12 cellular contexts compared by ENCODE assay signal in the genomic region with DNA sequence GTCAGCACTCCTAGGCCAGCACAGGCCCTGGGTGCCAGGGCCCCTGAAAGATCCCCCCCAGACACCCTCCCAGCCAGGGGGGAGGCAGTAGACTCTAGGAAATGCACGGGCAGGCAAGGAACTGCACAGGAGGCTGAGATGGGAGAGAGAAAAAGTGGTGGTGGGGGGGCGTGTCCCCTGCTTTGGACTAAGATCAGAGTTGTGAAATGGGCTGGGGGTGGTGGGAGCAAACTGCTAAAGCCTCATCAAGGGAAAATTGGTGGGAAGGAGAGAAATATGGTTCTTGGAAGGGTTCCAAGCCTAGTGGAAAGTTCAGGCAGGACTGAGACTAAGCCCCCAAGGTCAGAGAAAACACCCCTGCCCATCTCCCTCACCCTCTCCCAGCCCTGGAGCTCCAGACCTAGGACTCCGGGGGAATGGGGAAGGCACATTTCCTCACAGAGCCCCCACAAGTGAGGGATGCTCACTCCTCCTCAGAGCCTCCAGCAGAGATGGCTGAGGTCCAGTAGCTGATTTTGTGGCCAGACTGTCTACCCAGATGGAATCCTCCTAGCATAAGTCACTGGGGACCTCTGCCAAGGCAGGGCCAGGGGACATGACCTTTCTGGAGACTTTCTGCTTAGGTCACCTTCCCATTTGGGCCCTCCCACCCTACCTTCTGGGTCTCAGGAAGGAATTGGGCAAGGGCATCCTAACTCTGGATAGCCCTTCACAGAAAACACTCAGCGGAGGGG. TPM values are rescaled to one million over a fixed set of nuclear protein-coding genes. Genes with fewer than 3 reads are reported as not detected.
DNase-seq lines count a peak whose midpoint lies in the region; ATAC-seq and TF ChIP-seq lines count a peak whose summit lies in the region.
"Had no signal": no experiment of that assay in that cellular context is flagged by ENCODE, and none has a peak within 500 bp of the region (broad histone marks: within the 10 kb centered on the region; RNA-seq: fewer than 3 reads in every experiment).

No MANE protein-coding gene starts in this region.

- H3K9me3 ChIP-seq in smooth muscle cell (replicated peaks; ENCODE audit: low read depth): no peaks in the 10 kb centered on the region

- no peak overlapping the region for H3K27ac ChIP-seq in smooth muscle cell (ENCODE audit: low read depth)
- H3K27ac ChIP-seq: WERI-Rb-1 had no signal

- H3K27me3 ChIP-seq in smooth muscle cell (ENCODE audit: low read depth): no peaks in the 10 kb centered on the region

- H3K9ac ChIP-seq in smooth muscle cell (ENCODE audit: low read depth): no peak overlapping the region

- H4K20me1 ChIP-seq in smooth muscle cell (ENCODE audit: low read depth): peaks cover 13% of the 10 kb centered on the region

- DNase-seq in EL (peak; percentile 84), NCI-H446 treated with DMSO at 0.1 percent for 48 hours (lab: John Stamatoyannopoulos, UW) (peak; percentile 52), fibroblast of gingiva (ENCODE audit: low read depth) (peak; percentile 75), smooth muscle cell (lab: John Stamatoyannopoulos, UW; ENCODE audit: unreplicated experiment) (no peak), NCI-H748 treated with DMSO at 0.1 percent for 48 hours (lab: John Stamatoyannopoulos, UW) (no peak), NAMALWA (ENCODE audit: low spot score) (no peak)
- no peak for DNase-seq in stimulated activated naive CD8-positive, alpha-beta T cell treated with anti-CD3 and anti-CD28 coated beads, Interleukin-15, Interleukin-2, amounts not matched to agents 100 U/mL and 50 U/mL, for 24 hours
- DNase-seq: amygdala; effector memory CD8-positive, alpha-beta T cell; NCI-H510A treated with DMSO at 0.1 percent for 48 hours; SHP77; WERI-Rb-1 had no signal

- H3K36me3 ChIP-seq in smooth muscle cell (ENCODE audit: low read depth): no peaks in the 10 kb centered on the region
- H3K36me3 ChIP-seq: WERI-Rb-1 had no signal

- TF ChIP-seq CTCF in smooth muscle cell (IDR thresholded peaks at IDR 0.05; ENCODE audit: borderline replicate concordance, insufficient read depth, poor library complexity, severe bottlenecking): no peak

- no peaks in the 10 kb centered on the region for H3K79me2 ChIP-seq in smooth muscle cell (ENCODE audit: low read depth)

- peaks cover 17% of the 10 kb centered on the region for H3K4me1 ChIP-seq in smooth muscle cell (ENCODE audit: low read depth)

- no peak overlapping the region for H2AFZ ChIP-seq in smooth muscle cell (ENCODE audit: low read depth)

- no peak overlapping the region for H3K4me3 ChIP-seq in smooth muscle cell

- no peak for ATAC-seq in stimulated activated naive CD8-positive, alpha-beta T cell treated with anti-CD3 and anti-CD28 coated beads, Interleukin-15, Interleukin-2, amounts not matched to agents 100 U/mL and 50 U/mL, for 24 hours
- ATAC-seq: effector memory CD8-positive, alpha-beta T cell had no signal

- 63% methylated on average over 4 of the region's 4 CpGs for WGBS in smooth muscle cell (ENCODE audit: low lambda C conversion rate)

- H3F3A ChIP-seq in smooth muscle cell (ENCODE audit: low read depth): peaks cover 9% of the 10 kb centered on the region

- H3K4me2 ChIP-seq in smooth muscle cell: peak overlapping the region; percentile 90

RNA-seq across cellular contexts. Expression of gene FIGNL2, which starts 29.8 kb away (rescaled TPM):
- 2.3 and 2.7 TPM in 2 replicates for total RNA-seq in smooth muscle cell
- 1.1 TPM in 2 replicates for polyA plus RNA-seq in smooth muscle cell

Comparison
In these comparisons a context has a peak if more than half of its experiments do, and no peak if none do; other contexts are left out.
1. DNase-seq: peak in EL (single experiment), NCI-H446 treated with DMSO at 0.1 percent for 48 hours (single experiment) and fibroblast of gingiva (single experiment); none in smooth muscle cell (single experiment), stimulated activated naive CD8-positive, alpha-beta T cell treated with anti-CD3 and anti-CD28 coated beads, Interleukin-15, Interleukin-2, amounts not matched to agents 100 U/mL and 50 U/mL, for 24 hours (single experiment), NCI-H748 treated with DMSO at 0.1 percent for 48 hours (single experiment) and NAMALWA (single experiment).